Comparison of ENCODE assay signal across 24 cellular contexts in the genomic region with DNA sequence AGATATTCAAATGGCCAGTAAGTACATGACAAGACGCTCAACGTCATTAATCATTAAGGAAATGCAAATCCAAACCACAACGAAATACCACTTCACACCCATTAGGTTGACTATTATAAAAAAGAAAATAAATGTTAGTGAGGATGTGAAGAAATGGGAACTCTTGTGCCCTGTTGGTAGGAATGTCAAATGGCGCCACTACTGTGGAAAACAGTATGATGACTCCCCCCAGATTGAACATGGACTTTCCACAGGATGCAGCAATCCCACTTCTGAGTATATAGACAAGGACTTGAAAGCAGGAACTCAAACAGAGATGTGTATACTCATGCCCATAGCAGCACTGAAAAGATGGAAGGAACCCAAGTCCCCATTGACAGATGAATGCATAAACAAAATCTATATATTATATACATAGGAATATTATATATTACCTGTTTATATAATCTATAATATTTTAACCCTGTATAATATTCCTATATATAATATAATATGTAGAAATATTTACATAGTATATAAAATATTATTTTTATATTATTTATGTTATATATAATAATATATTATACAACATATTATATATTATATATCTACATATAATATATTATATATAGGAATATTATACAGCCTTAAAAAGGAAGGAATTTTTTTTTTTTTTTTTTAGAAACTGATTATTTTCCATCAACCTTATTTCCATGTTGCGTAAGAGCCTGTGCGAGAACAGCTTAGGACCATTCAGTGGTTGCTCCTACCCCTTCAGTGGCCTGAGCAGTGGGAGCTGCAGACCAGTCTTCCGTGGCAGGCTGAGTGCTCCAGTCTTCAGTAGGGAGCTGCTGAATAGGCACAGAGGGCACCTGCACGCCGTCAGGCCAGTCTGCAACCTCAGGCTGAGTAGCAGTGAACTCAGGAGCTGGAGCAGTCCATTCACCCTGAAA. TPM values are rescaled to one million over a fixed set of nuclear protein-coding genes. Genes with fewer than 3 reads are reported as not detected.
DNase-seq lines count a peak whose midpoint lies in the region; ATAC-seq, FAIRE-seq and TF ChIP-seq lines count a peak whose summit lies in the region.
"Had no signal": no experiment of that assay in that cellular context is flagged by ENCODE, and none has a peak within 500 bp of the region (broad histone marks: within the 10 kb centered on the region; RNA-seq: fewer than 3 reads in every experiment).

No MANE protein-coding gene starts in this region.

- peaks cover 11 to 14% of the 10 kb centered on the region in 2 experiments for H3K9me3 Mint-ChIP-seq in H9
- H3K9me3 Mint-ChIP-seq in neural crest cell, result peaks cover 9% of the 10 kb centered on the region

- H4K20me1 ChIP-seq in H9 (ENCODE audit: control insufficient read depth, insufficient read depth, insufficient read length), result no peaks in the 10 kb centered on the region

- H2BK15ac ChIP-seq in H9 (ENCODE audit: low read depth, low read length), result no peak overlapping the region

- no peak overlapping the region for H3K4me3 ChIP-seq in thyroid gland (replicated peaks in 1 of 3)
- H3K4me3 ChIP-seq: A549, esophagus muscularis mucosa, tibial nerve had no signal

- ATAC-seq in HG03097 (IDR thresholded peaks at IDR 0.05; ENCODE audit: low FRiP score, unreplicated experiment), result no peak
- no peak for ATAC-seq in GM21786 (IDR thresholded peaks at IDR 0.05; ENCODE audit: unreplicated experiment)
- ATAC-seq: A549; activated T-cell treated with anti-CD3 and anti-CD28 coated beads, Interleukin-2, amount 50 U/mL, for 4 hours; natural killer cell treated with Interleukin-12 subunit alpha and Interleukin-12 subunit beta and Interleukin-15 and Interleukin-18, amount 100 ng/mL, for 72 hours; stimulated activated naive B cell treated with anti-CD40 and anti-IgM and Interleukin-4, amounts not matched to agents 10 μg/mL and 1 μg/mL and 100 μg/mL, for 72 hours had no signal

- H2AK5ac ChIP-seq in H9 (ENCODE audit: insufficient read length, low read length), result no peak overlapping the region

- DNase-seq in H9 (no peak), neural crest cell (ENCODE audit: low read depth, low spot score) (no peak), thyroid gland (no peak), DMS53 (lab: John Stamatoyannopoulos, UW) (no peak)
- DNase-seq: activated CD4-positive, alpha-beta T cell treated with anti-CD3 and anti-CD28 coated beads, Interleukin-2, amount 50 U/mL, for 48 hours; activated T-cell treated with anti-CD3 and anti-CD28 coated beads, Interleukin-2, amount 50 U/mL, for 4 hours; mammary epithelial cell; NCI-H1092; NCI-H510A treated with DMSO at 0.1 percent for 48 hours; Right ventricle myocardium superior; stimulated activated naive B cell treated with anti-CD40 and anti-IgM and Interleukin-4, amounts not matched to agents 10 μg/mL and 1 μg/mL and 100 μg/mL, for 72 hours had no signal

- H2BK120ac ChIP-seq in H9 (ENCODE audit: low read depth, low read length, poor library complexity, severe bottlenecking), result no peak overlapping the region

- no peak overlapping the region for H3T11ph ChIP-seq in H9 (ENCODE audit: low read length)

- TF ChIP-seq POLR2A in thyroid gland (IDR thresholded peaks at IDR 0.05), result no peak

- TF ChIP-seq CTCF in H9 (conservative IDR thresholded peaks at IDR 0.05) (peak; percentile 48; the same call in 2 of the 3 replicates), neural crest cell (conservative IDR thresholded peaks at IDR 0.05) (peak; percentile 38), thyroid gland (IDR thresholded peaks at IDR 0.05) (no peak)

- no peak overlapping the region for H3K4me3 Mint-ChIP-seq in H9
- no peak overlapping the region for H3K4me3 Mint-ChIP-seq in neural crest cell
- H3K4me3 Mint-ChIP-seq: activated naive CD8-positive, alpha-beta T cell; activated T-cell treated with anti-CD3 and anti-CD28 coated beads, Interleukin-2, amount 50 U/mL, for 4 hours; natural killer cell treated with Interleukin-12 subunit alpha and Interleukin-12 subunit beta and Interleukin-15 and Interleukin-18, amount 100 ng/mL, for 72 hours; stimulated activated naive B cell treated with anti-CD40 and anti-IgM and Interleukin-4, amounts not matched to agents 10 μg/mL and 1 μg/mL and 100 μg/mL, for 72 hours had no signal

- H3K27me3 ChIP-seq in H9 (ENCODE audit: insufficient read depth, low read length) (no peaks in the 10 kb centered on the region), thyroid gland (no peaks in the 10 kb centered on the region)

- no peaks in the 10 kb centered on the region for H3K79me1 ChIP-seq in H9 (ENCODE audit: insufficient read depth, low read depth, low read length, poor library complexity, severe bottlenecking)

- no peak overlapping the region for H2BK20ac ChIP-seq in H9 (ENCODE audit: low read depth, low read length, poor library complexity, severe bottlenecking)

- H3K27ac ChIP-seq in H9 (ENCODE audit: insufficient read length, low read depth, low read length) (no peak overlapping the region), thyroid gland (no peak overlapping the region)
- H3K27ac ChIP-seq: A549, esophagus muscularis mucosa, KMS-11, tibial nerve, VCaP had no signal

- H3K14ac ChIP-seq in H9 (ENCODE audit: insufficient read depth, low read length), result no peak overlapping the region

- no peak overlapping the region for H3K9ac ChIP-seq in H9 (ENCODE audit: extremely low read depth, insufficient read length, low read length)
- H3K9ac ChIP-seq: KMS-11 had no signal

- H3K27me3 Mint-ChIP-seq in H9 (ENCODE audit: low read depth), result peaks cover 2% of the 10 kb centered on the region
- H3K27me3 Mint-ChIP-seq in neural crest cell (ENCODE audit: low read depth), result no peaks in the 10 kb centered on the region

- H2AFZ ChIP-seq in H9 (ENCODE audit: low read length), result no peak overlapping the region

- H4K5ac ChIP-seq in H9 (ENCODE audit: insufficient read length, low read depth, low read length), result no peak overlapping the region

- intact Hi-C loops in thyroid gland (cut with DNase I), result no loop called here

- H3K4me1 ChIP-seq in H9 (ENCODE audit: insufficient read depth, low read length) (no peaks in the 10 kb centered on the region), thyroid gland (peaks cover 0 to 10% of the 10 kb centered on the region in 2 donors)
- H3K4me1 ChIP-seq: A549, tibial nerve had no signal

- no peak overlapping the region for H4K91ac ChIP-seq in H9 (ENCODE audit: insufficient read length, low read depth, low read length)

- no peak overlapping the region for H2BK12ac ChIP-seq in H9 (ENCODE audit: insufficient read length, low read depth, low read length)

- FAIRE-seq in A204.1 (lab: Jason Lieb, UNC) (peak; percentile 96), colon (lab: Jason Lieb, UNC) (peak; percentile 86)
- FAIRE-seq: A549, bronchial epithelial cell, islet of Langerhans had no signal

- no peaks in the 10 kb centered on the region for H3K79me2 ChIP-seq in H9 (ENCODE audit: insufficient read depth, low read length)

- no peak overlapping the region for H3K56ac ChIP-seq in H9 (ENCODE audit: insufficient read length, low read depth, low read length)

- no peak overlapping the region for H4K8ac ChIP-seq in H9 (replicated peaks; ENCODE audit: insufficient read length, low read depth, low read length)

- no peak overlapping the region for H2BK5ac ChIP-seq in H9 (ENCODE audit: insufficient read length, low read length)

- H3K36me3 ChIP-seq in thyroid gland, result no peaks in the 10 kb centered on the region
- H3K36me3 ChIP-seq: esophagus muscularis mucosa, tibial nerve had no signal

- H3K18ac ChIP-seq in H9 (ENCODE audit: insufficient read length, low read depth, low read length), result no peak overlapping the region

- H3K23ac ChIP-seq in H9 (ENCODE audit: insufficient read length, low read depth, low read length), result no peak overlapping the region

- no peak overlapping the region for H3K4me2 ChIP-seq in H9 (ENCODE audit: insufficient read depth, insufficient read length, low read length)
- H3K4me2 ChIP-seq: A549, KMS-11 had no signal

- H3K36me3 Mint-ChIP-seq in H9 (ENCODE audit: insufficient read depth in 1 of 3, low read depth in 3 of 3) (peaks cover 0 to 9% (median 8%) of the 10 kb centered on the region in 3 experiments; a peak in 3 of 7 replicates), neural crest cell (ENCODE audit: low read depth) (peaks cover 9% of the 10 kb centered on the region)

- H3K9me3 ChIP-seq in H9 (ENCODE audit: control insufficient read depth, low read depth, low read length) (no peaks in the 10 kb centered on the region), thyroid gland (no peaks in the 10 kb centered on the region)

- H3K4ac ChIP-seq in H9 (ENCODE audit: low read depth, low read length), result no peak overlapping the region

- H3K4me1 Mint-ChIP-seq in H9 (peaks cover 0 to 3% of the 10 kb centered on the region in 2 experiments; a peak in 1 of 4 replicates), neural crest cell (no peaks in the 10 kb centered on the region)

- H3K27ac Mint-ChIP-seq in H9 (no peak overlapping the region), neural crest cell (ENCODE audit: unreplicated experiment) (no peak overlapping the region)
- H3K27ac Mint-ChIP-seq: activated naive CD8-positive, alpha-beta T cell; natural killer cell treated with Interleukin-12 subunit alpha and Interleukin-12 subunit beta and Interleukin-15 and Interleukin-18, amount 100 ng/mL, for 72 hours; stimulated activated naive B cell treated with anti-CD40 and anti-IgM and Interleukin-4, amounts not matched to agents 10 μg/mL and 1 μg/mL and 100 μg/mL, for 72 hours had no signal

- no peaks in the 10 kb centered on the region for H3K23me2 ChIP-seq in H9 (ENCODE audit: insufficient read length, low read depth, low read length, poor library complexity, severe bottlenecking)

- no CpG with 5 or more reads among the region's 9 CpGs for WGBS in H9 (ENCODE audit: extremely low coverage, insufficient read length, low lambda C conversion rate)
- WGBS in thyroid gland, 2 donors, result 93% methylated on average over 9 of the region's 9 CpGs

RNA-seq across cellular contexts. Expression of a gene that starts 17.6 kb away (rescaled TPM):
- total RNA-seq in H9 (2021), result 0.15 and 0.29 TPM in 2 replicates
- total RNA-seq in neural crest cell, result 1.9 TPM in 2 replicates
- total RNA-seq in thyroid gland, result 1 to 10 TPM in 3 of 4 donors, under 1 TPM in 1; 0.46 to 9.5 (median 6.3) TPM

RNA-seq across cellular contexts. Expression of a gene that starts 43.4 kb away (rescaled TPM):
- total RNA-seq in H9 (2021), result 8.8 and 9.2 TPM in 2 replicates
- total RNA-seq in neural crest cell, result 3.9 and 4.1 TPM in 2 replicates
- 10 to 100 TPM in 1 of 4 donors, 1 to 10 TPM in 3; 2.7 to 13.8 (median 4.3) TPM for total RNA-seq in thyroid gland

RNA-seq across cellular contexts. Expression of a gene that starts 43.9 kb away (rescaled TPM):
- total RNA-seq in H9 (2021) (118 and 120 TPM in 2 replicates), neural crest cell (117 and 122 TPM in 2 replicates), thyroid gland (10 to 100 TPM; 42.4 to 61.3 (median 53.6) TPM)

Comparison
In these comparisons a context has a peak if more than half of its experiments do, and no peak if none do; other contexts are left out.
1. CTCF ChIP-seq: peak in H9 (single experiment) and neural crest cell (single experiment); none in thyroid gland (0 of 6).